In the genomic region with DNA sequence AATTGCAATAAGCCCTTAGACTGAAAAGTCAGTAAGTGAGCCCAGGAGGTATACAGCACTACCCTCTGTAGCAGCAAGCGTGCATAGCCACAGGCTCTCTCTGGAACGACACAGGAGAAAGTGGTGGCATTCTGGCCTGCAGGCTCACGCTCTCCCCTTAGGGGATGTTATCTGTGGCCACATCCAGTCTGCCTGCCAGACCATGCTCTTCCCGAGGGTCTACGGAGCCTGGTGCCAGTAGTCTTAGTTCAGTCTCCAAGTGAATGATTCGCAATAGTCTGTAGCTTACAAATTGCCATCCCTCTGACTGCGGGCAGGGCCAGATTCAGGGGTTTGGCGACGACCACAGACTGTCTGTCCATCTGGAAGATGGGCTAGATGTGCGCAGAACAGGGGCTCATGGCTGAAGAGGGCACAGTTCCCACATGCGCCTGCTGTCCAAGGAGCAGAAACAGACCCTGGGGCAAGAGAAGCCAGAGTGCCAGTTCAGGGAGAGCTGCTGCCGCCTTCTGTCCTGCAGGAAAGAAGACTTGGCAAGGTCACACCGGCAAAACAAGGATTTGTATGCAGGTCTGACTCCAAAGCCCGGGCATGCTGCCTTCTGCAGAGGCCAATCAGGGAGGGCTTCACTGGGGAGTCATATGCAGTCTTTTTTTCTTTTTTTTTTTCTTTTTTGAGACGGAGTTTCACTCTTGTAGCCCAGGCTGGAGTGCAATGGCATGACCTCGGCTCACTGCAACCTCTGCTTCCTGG, we compare ENCODE assay signal across 14 cellular contexts. TPM values are rescaled to one million over a fixed set of nuclear protein-coding genes. Genes with fewer than 3 reads are reported as not detected.
A peak's percentile ranks its signal among the peaks of the same experiment; 100 is the strongest.
DNase-seq lines count a peak whose midpoint lies in the region; ATAC-seq and TF ChIP-seq lines count a peak whose summit lies in the region.
"Had no signal": no experiment of that assay in that cellular context is flagged by ENCODE, and none has a peak within 500 bp of the region (broad histone marks: within the 10 kb centered on the region; RNA-seq: fewer than 3 reads in every experiment).

No MANE protein-coding gene starts in this region.

- H3K4me1 Mint-ChIP-seq in activated T-cell treated with anti-CD3 and anti-CD28 coated beads, Interleukin-2, amount 50 U/mL, for 72 hours (ENCODE audit: low read depth), result peaks cover 24% of the 10 kb centered on the region

- H3K9me3 Mint-ChIP-seq in activated T-cell treated with anti-CD3 and anti-CD28 coated beads, Interleukin-2, amount 50 U/mL, for 72 hours, result no peaks in the 10 kb centered on the region
- H3K9me3 Mint-ChIP-seq: activated naive CD8-positive, alpha-beta T cell treated with anti-CD3 and anti-CD28 coated beads for 36 hours had no signal

- H3K9me3 ChIP-seq in body of pancreas (no peaks in the 10 kb centered on the region), prostate gland (no peaks in the 10 kb centered on the region)

- DNase-seq in body of pancreas (peak; percentile 78 to 94 (median 90)), left ventricle myocardium superior (peak; percentile 57), prostate gland (ENCODE audit: low spot score) (peak; percentile 65), SIG-M5 (lab: John Stamatoyannopoulos, UW) (no peak), iPS-NIHi7 (ENCODE audit: extremely low spot score) (no peak)
- DNase-seq in stimulated activated naive CD8-positive, alpha-beta T cell treated with anti-CD3 and anti-CD28 coated beads, Interleukin-15, Interleukin-2, amounts not matched to agents 100 U/mL and 50 U/mL, for 24 hours, result no peak
- DNase-seq in activated T-cell treated with anti-CD3 and anti-CD28 coated beads, Interleukin-2, amount 50 U/mL, for 72 hours, result no peak
- DNase-seq: activated naive CD8-positive, alpha-beta T cell treated with anti-CD3 and anti-CD28 coated beads for 36 hours; effector CD4-positive, alpha-beta T cell; MV-4-11; NCI-H510A; stimulated activated CD4-positive, alpha-beta T cell treated with anti-CD3 and anti-CD28 coated beads, Interleukin-12 subunit alpha, Interleukin-12 subunit beta, amount 100 ng/mL, for 4 hours had no signal

- 28 to 51% methylated on average over 9 to 16 of the region's 16 CpGs for WGBS in body of pancreas, 2 donors
- 63% methylated on average over 16 of the region's 16 CpGs for WGBS in prostate gland

- H3K27me3 Mint-ChIP-seq in activated T-cell treated with anti-CD3 and anti-CD28 coated beads, Interleukin-2, amount 50 U/mL, for 72 hours (ENCODE audit: low read depth), result peaks cover 21% of the 10 kb centered on the region

- TF ChIP-seq POLR2A in body of pancreas (IDR thresholded peaks at IDR 0.05), result no peak
- TF ChIP-seq POLR2A in prostate gland (IDR thresholded peaks at IDR 0.05), result no peak

- H3K4me1 ChIP-seq in body of pancreas (peaks cover 66% of the 10 kb centered on the region), prostate gland (replicated peaks) (no peaks in the 10 kb centered on the region)

- intact Hi-C loops in body of pancreas (cut with DNase I), result loop anchor here (10.0 kb wide), 1 partner anchor 55 kb away; no protein-coding TSS in a partner anchor
- intact Hi-C loops in left ventricle myocardium superior (cut with micrococcal nuclease), result no loop called here
- intact Hi-C loops in prostate gland (cut with DNase I), result no loop called here

- H3K27me3 ChIP-seq in body of pancreas, result no peaks in the 10 kb centered on the region
- H3K27me3 ChIP-seq in prostate gland (replicated peaks; ENCODE audit: insufficient read depth), result no peaks in the 10 kb centered on the region
- H3K27me3 ChIP-seq: BLaER1 treated with 17β-estradiol and CSF1 and Interleukin-3, amounts not matched to agents 10 nM and 100 nM had no signal

- H3K4me3 Mint-ChIP-seq in activated T-cell treated with anti-CD3 and anti-CD28 coated beads, Interleukin-2, amount 50 U/mL, for 72 hours, result no peak overlapping the region
- H3K4me3 Mint-ChIP-seq: activated naive CD8-positive, alpha-beta T cell treated with anti-CD3 and anti-CD28 coated beads for 36 hours had no signal

- no peak for ATAC-seq in body of pancreas
- no peak for ATAC-seq in left ventricle myocardium superior
- no peak for ATAC-seq in stimulated activated naive CD8-positive, alpha-beta T cell treated with anti-CD3 and anti-CD28 coated beads, Interleukin-15, Interleukin-2, amounts not matched to agents 100 U/mL and 50 U/mL, for 24 hours
- no peak for ATAC-seq in activated T-cell treated with anti-CD3 and anti-CD28 coated beads, Interleukin-2, amount 50 U/mL, for 72 hours (replicated peaks in 1 of 2)

- H3K27ac Mint-ChIP-seq in activated T-cell treated with anti-CD3 and anti-CD28 coated beads, Interleukin-2, amount 50 U/mL, for 72 hours, result no peak overlapping the region
- H3K27ac Mint-ChIP-seq: activated naive CD8-positive, alpha-beta T cell treated with anti-CD3 and anti-CD28 coated beads for 36 hours had no signal

- no peaks in the 10 kb centered on the region for H3K36me3 ChIP-seq in body of pancreas (replicated peaks in 1 of 2; ENCODE audit: insufficient read depth in 1 of 2, low read depth in 2 of 2)
- H3K36me3 ChIP-seq in prostate gland, result no peaks in the 10 kb centered on the region

- H3K27ac ChIP-seq in C4-2B (peak overlapping the region; percentile 72), body of pancreas (peak overlapping the region; percentile 80 to 98 (median 97)), prostate gland (no peak overlapping the region)
- H3K27ac ChIP-seq: BLaER1 treated with 17β-estradiol and CSF1 and Interleukin-3, amounts not matched to agents 10 nM and 100 nM had no signal

- H3K4me3 ChIP-seq in body of pancreas, result no peak overlapping the region
- no peak overlapping the region for H3K4me3 ChIP-seq in prostate gland
- H3K4me3 ChIP-seq: BLaER1 treated with 17β-estradiol and CSF1 and Interleukin-3, amounts not matched to agents 10 nM and 100 nM had no signal

- TF ChIP-seq CTCF in C4-2B (conservative IDR thresholded peaks at IDR 0.05), result peak; percentile 43
- peak in 4 of 7 experiments; percentile 34 to 54 (median 40) for TF ChIP-seq CTCF in body of pancreas (IDR thresholded peaks at IDR 0.05)
- peak in 1 of 4 experiments; percentile 28 for TF ChIP-seq CTCF in prostate gland (IDR thresholded peaks at IDR 0.05)

- H3K36me3 Mint-ChIP-seq in activated T-cell treated with anti-CD3 and anti-CD28 coated beads, Interleukin-2, amount 50 U/mL, for 72 hours (ENCODE audit: insufficient read depth in 2 of 2), result peaks cover 0 to 2% of the 10 kb centered on the region in 2 donors

RNA-seq across cellular contexts. Expression of a gene that starts 3.5 kb away (rescaled TPM):
- total RNA-seq in body of pancreas (10 to 100 TPM; 25.7 to 32.6 TPM), left ventricle myocardium superior (25.8 TPM), prostate gland (10 to 100 TPM in 1 of 2 donors, 1 to 10 TPM in 1; 4.3 to 37.9 TPM)
- total RNA-seq in activated T-cell treated with anti-CD3 and anti-CD28 coated beads, Interleukin-2, amount 50 U/mL, for 72 hours, result 10 to 100 TPM in 1 of 2 donors, 1 to 10 TPM in 1; 5.9 to 11.0 TPM

RNA-seq across cellular contexts. Expression of a gene that starts 40.4 kb away (rescaled TPM):
- total RNA-seq in body of pancreas (10 to 100 TPM; 30.4 to 36.6 TPM), left ventricle myocardium superior (3.0 TPM), prostate gland (1 to 10 TPM; 1.5 to 5.2 TPM)
- total RNA-seq in activated T-cell treated with anti-CD3 and anti-CD28 coated beads, Interleukin-2, amount 50 U/mL, for 72 hours, result under 1 TPM; 0.46 to 0.81 TPM
- total RNA-seq: activated naive CD8-positive, alpha-beta T cell treated with anti-CD3 and anti-CD28 coated beads for 36 hours had no signal

Comparison
In these comparisons a context has a peak if more than half of its experiments do, and no peak if none do; other contexts are left out.
1. H3K27ac ChIP-seq: peak in C4-2B (single experiment) and body of pancreas (4 of 4); none in prostate gland (0 of 2).
2. DNase-seq: peak in body of pancreas (4 of 4), left ventricle myocardium superior (single experiment) and prostate gland (single experiment); none in SIG-M5 (single experiment), iPS-NIHi7 (single experiment), stimulated activated naive CD8-positive, alpha-beta T cell treated with anti-CD3 and anti-CD28 coated beads, Interleukin-15, Interleukin-2, amounts not matched to agents 100 U/mL and 50 U/mL, for 24 hours (single experiment) and activated T-cell treated with anti-CD3 and anti-CD28 coated beads, Interleukin-2, amount 50 U/mL, for 72 hours (0 of 2).